Comparison of ENCODE assay signal across 14 cellular contexts in the genomic region with DNA sequence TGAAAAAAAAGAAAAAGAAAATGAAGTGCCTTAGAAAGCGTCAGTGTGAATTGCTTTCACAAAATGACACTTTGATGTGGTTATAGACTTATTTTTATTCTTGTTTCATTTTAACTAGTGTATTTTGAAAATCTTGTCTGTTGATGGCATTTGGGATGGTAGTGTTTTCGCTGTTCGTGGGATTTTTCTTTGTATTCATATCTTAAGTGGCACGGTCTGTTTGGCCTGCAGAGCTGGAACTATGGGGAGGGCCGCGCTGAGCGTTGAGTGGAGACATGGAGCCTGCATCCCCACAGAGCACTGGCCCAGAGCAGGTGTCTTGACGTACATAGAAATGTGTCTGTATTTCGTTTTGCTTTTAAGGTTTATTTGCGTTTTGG.
DNase-seq lines count a peak whose midpoint lies in the region; ATAC-seq, FAIRE-seq and TF ChIP-seq lines count a peak whose summit lies in the region.
"Had no signal": no experiment of that assay in that cellular context is flagged by ENCODE, and none has a peak within 500 bp of the region (broad histone marks: within the 10 kb centered on the region; RNA-seq: fewer than 3 reads in every experiment).

No MANE protein-coding gene starts in this region.

- no peak for TF ChIP-seq POLR2A in sigmoid colon (IDR thresholded peaks at IDR 0.05)

- H3K36me3 ChIP-seq in CD8-positive, alpha-beta memory T cell (ENCODE audit: insufficient read depth, low read length), result peaks cover 4% of the 10 kb centered on the region
- H3K36me3 ChIP-seq in MM.1S (replicated peaks; ENCODE audit: insufficient read depth, low read length), result no peaks in the 10 kb centered on the region
- H3K36me3 ChIP-seq in sigmoid colon, result peaks cover 0 to 47% (median 6%) of the 10 kb centered on the region in 4 donors
- H3K36me3 ChIP-seq: gastrocnemius medialis had no signal

- peaks cover 32% of the 10 kb centered on the region for H3K4me1 ChIP-seq in CD8-positive, alpha-beta memory T cell (ENCODE audit: insufficient read depth, low read length)
- H3K4me1 ChIP-seq in MM.1S (ENCODE audit: low read length) (no peaks in the 10 kb centered on the region), sigmoid colon (no peaks in the 10 kb centered on the region)

- H3K27ac Mint-ChIP-seq in CD8-positive, alpha-beta memory T cell, result peak overlapping the region; percentile 5 to 86 (median 56)
- no peak overlapping the region for H3K27ac Mint-ChIP-seq in activated naive CD4-positive, alpha-beta T cell treated with anti-CD3 and anti-CD28 coated beads, Interleukin-2, amount 50 U/mL, for 24 hours
- peak overlapping the region; percentile 63 for H3K27ac Mint-ChIP-seq in nephron progenitor cell
- H3K27ac Mint-ChIP-seq: mesothelial cell of epicardium, progenitor cell of endocrine pancreas had no signal

- no peak for ATAC-seq in GM18909 (IDR thresholded peaks at IDR 0.05; ENCODE audit: poor library complexity, unreplicated experiment)
- ATAC-seq: body of pancreas, gastrocnemius medialis had no signal

- H2AFZ ChIP-seq in MM.1S (ENCODE audit: low read length), result no peak overlapping the region

- peak; percentile 63 for FAIRE-seq in GM19239 (lab: Jason Lieb, UNC)

- peaks cover 0 to 81% (median 16%) of the 10 kb centered on the region in 3 donors for H3K36me3 Mint-ChIP-seq in CD8-positive, alpha-beta memory T cell
- H3K36me3 Mint-ChIP-seq in activated naive CD4-positive, alpha-beta T cell treated with anti-CD3 and anti-CD28 coated beads, Interleukin-2, amount 50 U/mL, for 24 hours, result peaks cover 9% of the 10 kb centered on the region
- peaks cover 56% of the 10 kb centered on the region for H3K36me3 Mint-ChIP-seq in nephron progenitor cell (ENCODE audit: low read depth)

- H4K20me1 ChIP-seq in MM.1S (ENCODE audit: insufficient read depth, low read length), result no peaks in the 10 kb centered on the region

- H3K9me2 ChIP-seq in MM.1S (replicated peaks; ENCODE audit: insufficient read depth, low read length), result no peaks in the 10 kb centered on the region

- H3K27me3 ChIP-seq in CD8-positive, alpha-beta memory T cell (ENCODE audit: insufficient read depth, low read length, poor library complexity, severe bottlenecking), result no peaks in the 10 kb centered on the region
- H3K27me3 ChIP-seq in MM.1S (replicated peaks; ENCODE audit: insufficient read depth, low read length) (no peaks in the 10 kb centered on the region), sigmoid colon (no peaks in the 10 kb centered on the region)
- H3K27me3 ChIP-seq: body of pancreas, gastrocnemius medialis had no signal

- 78 to 93% methylated on average over 10 of the region's 10 CpGs for WGBS in sigmoid colon, 2 donors

- no peaks in the 10 kb centered on the region for H3K79me2 ChIP-seq in MM.1S (ENCODE audit: low read length)

- H3K4me2 ChIP-seq in MM.1S (ENCODE audit: low read depth, low read length), result no peak overlapping the region

- H3K27ac ChIP-seq in CD8-positive, alpha-beta memory T cell (ENCODE audit: low read depth, low read length), result no peak overlapping the region
- H3K27ac ChIP-seq in MM.1S (ENCODE audit: low read length) (no peak overlapping the region), sigmoid colon (no peak overlapping the region)
- H3K27ac ChIP-seq: body of pancreas, gastrocnemius medialis had no signal

- no peaks in the 10 kb centered on the region for H3F3A ChIP-seq in MM.1S (ENCODE audit: insufficient read depth, low read length)

- peaks cover 54 to 63% (median 59%) of the 10 kb centered on the region in 3 donors for H3K4me1 Mint-ChIP-seq in CD8-positive, alpha-beta memory T cell
- peaks cover 62% of the 10 kb centered on the region for H3K4me1 Mint-ChIP-seq in activated naive CD4-positive, alpha-beta T cell treated with anti-CD3 and anti-CD28 coated beads, Interleukin-2, amount 50 U/mL, for 24 hours
- peaks cover 55% of the 10 kb centered on the region for H3K4me1 Mint-ChIP-seq in nephron progenitor cell

- CTCF ChIA-PET in CD8-positive, alpha-beta memory T cell (lab: Charles Lee), result no interaction called here

- DNase-seq in CD8-positive, alpha-beta memory T cell, result peak in 1 of 5 donors; percentile 7
- DNase-seq in GM19239 (ENCODE audit: insufficient read length, low spot score), result no peak
- DNase-seq in nephron progenitor cell, result no peak
- no peak for DNase-seq in MM.1S
- no peak for DNase-seq in sigmoid colon
- DNase-seq: activated CD8-positive, alpha-beta memory T cell treated with anti-CD3 and anti-CD28 coated beads, Interleukin-2, amount 50 U/mL, for 4 hours; body of pancreas; gastrocnemius medialis; NCI-H1048; NCI-H446 had no signal

- H3K9me3 Mint-ChIP-seq in CD8-positive, alpha-beta memory T cell, result no peaks in the 10 kb centered on the region
- H3K9me3 Mint-ChIP-seq in activated naive CD4-positive, alpha-beta T cell treated with anti-CD3 and anti-CD28 coated beads, Interleukin-2, amount 50 U/mL, for 24 hours, result no peaks in the 10 kb centered on the region
- no peaks in the 10 kb centered on the region for H3K9me3 Mint-ChIP-seq in nephron progenitor cell
- H3K9me3 Mint-ChIP-seq: mesothelial cell of epicardium had no signal

- TF ChIP-seq CTCF in nephron progenitor cell (IDR thresholded peaks at IDR 0.05) (no peak), MM.1S (IDR thresholded peaks at IDR 0.05; ENCODE audit: low read length) (no peak), sigmoid colon (IDR thresholded peaks at IDR 0.05) (no peak)

- peak overlapping the region in 6 of 7 donors; percentile 6 to 71 (median 51) for H3K4me3 Mint-ChIP-seq in CD8-positive, alpha-beta memory T cell
- H3K4me3 Mint-ChIP-seq in activated naive CD4-positive, alpha-beta T cell treated with anti-CD3 and anti-CD28 coated beads, Interleukin-2, amount 50 U/mL, for 24 hours, result peak overlapping the region; percentile 34
- no peak overlapping the region for H3K4me3 Mint-ChIP-seq in nephron progenitor cell
- H3K4me3 Mint-ChIP-seq: mesothelial cell of epicardium had no signal

- H3K9me3 ChIP-seq in CD8-positive, alpha-beta memory T cell (ENCODE audit: low read length), result no peaks in the 10 kb centered on the region
- H3K9me3 ChIP-seq in MM.1S (replicated peaks; ENCODE audit: insufficient read depth, low read length) (no peaks in the 10 kb centered on the region), sigmoid colon (no peaks in the 10 kb centered on the region)
- H3K9me3 ChIP-seq: body of pancreas, gastrocnemius medialis had no signal

- no peak overlapping the region for H3K9ac ChIP-seq in MM.1S (ENCODE audit: low read length)

- peaks cover 0 to 2% of the 10 kb centered on the region in 2 donors for H3K27me3 Mint-ChIP-seq in CD8-positive, alpha-beta memory T cell
- H3K27me3 Mint-ChIP-seq in activated naive CD4-positive, alpha-beta T cell treated with anti-CD3 and anti-CD28 coated beads, Interleukin-2, amount 50 U/mL, for 24 hours, result no peaks in the 10 kb centered on the region
- peaks cover 3% of the 10 kb centered on the region for H3K27me3 Mint-ChIP-seq in nephron progenitor cell (ENCODE audit: low read depth, poor library complexity)
- H3K27me3 Mint-ChIP-seq: progenitor cell of endocrine pancreas had no signal

- H3K4me3 ChIP-seq in CD8-positive, alpha-beta memory T cell (ENCODE audit: low read length), result no peak overlapping the region
- H3K4me3 ChIP-seq in MM.1S (ENCODE audit: low read length) (no peak overlapping the region), sigmoid colon (no peak overlapping the region)
- H3K4me3 ChIP-seq: body of pancreas, gastrocnemius medialis had no signal

- intact Hi-C loops in sigmoid colon (cut with DNase I), result no loop called here

- no peak for TF ChIP-seq EP300 in sigmoid colon (IDR thresholded peaks at IDR 0.05)

- POLR2A ChIA-PET in CD8-positive, alpha-beta memory T cell (lab: Charles Lee), result no interaction called here
